In genomic region chr4:184515606-184516005, GRCh38 we compare ENCODE assay signal across 16 cellular contexts.
"Had no signal": no experiment of that assay in that cellular context is flagged by ENCODE, and none has a peak within 500 bp of the region (broad histone marks: within the 10 kb centered on the region; RNA-seq: fewer than 3 reads in every experiment).

No MANE protein-coding gene starts in this region.

- H3K36me3 ChIP-seq: ascending aorta, heart right ventricle, left lung, pancreas, thyroid gland, vagina had no signal

- H3K4me1 ChIP-seq: ascending aorta, pancreas had no signal

- ATAC-seq: heart right ventricle had no signal

- H3K27ac ChIP-seq: pancreas, SK-N-MC, thyroid gland had no signal

- DNase-seq: activated CD4-positive, alpha-beta T cell treated with anti-CD3 and anti-CD28 coated beads, Interleukin-2, amount 50 U/mL, for 1 hour; activated CD8-positive, alpha-beta memory T cell treated with anti-CD3 and anti-CD28 coated beads, Interleukin-2, amount 50 U/mL, for 48 hours; activated effector memory CD4-positive, alpha-beta T cell treated with anti-CD3 and anti-CD28 coated beads, Interleukin-2, amount 50 U/mL, for 16 hours; foreskin melanocyte; heart right ventricle; islet precursor cell; left lung; pancreas; stimulated activated CD4-positive, alpha-beta T cell treated with anti-CD3 and anti-CD28 coated beads, Interleukin-4, amount 100 ng/mL, for 1 hour; stimulated activated CD8-positive, alpha-beta memory T cell treated with anti-CD3 and anti-CD28 coated beads, Interleukin-4, amount 100 ng/mL, for 48 hours; thyroid gland had no signal

- H3K27me3 ChIP-seq: ascending aorta, heart right ventricle, left lung, pancreas, thyroid gland, vagina had no signal

- H3K27me3 Mint-ChIP-seq: memory B cell had no signal

- H3K4me3 Mint-ChIP-seq: neural crest cell had no signal

- H3K4me3 ChIP-seq: ascending aorta, heart right ventricle, left lung, pancreas, SK-N-MC, thyroid gland, vagina had no signal

- H3K9me3 ChIP-seq: left lung, pancreas, thyroid gland, vagina had no signal
